In genomic region chr11:64660706-64661105, GRCh38 we compare ENCODE assay signal across 20 cellular contexts.
DNase-seq lines count a peak whose midpoint lies in the region; FAIRE-seq and TF ChIP-seq lines count a peak whose summit lies in the region.
"Had no signal": no experiment of that assay in that cellular context is flagged by ENCODE, and none has a peak within 500 bp of the region (broad histone marks: within the 10 kb centered on the region; RNA-seq: fewer than 3 reads in every experiment).

No MANE protein-coding gene starts in this region.

- H3K4me2 ChIP-seq in skeletal muscle satellite cell (ENCODE audit: low read length) = peak overlapping the region; percentile 86
- H3K4me2 ChIP-seq: GM23338, neural progenitor cell had no signal

- CTCF ChIA-PET in AG04449 (lab: Yijun Ruan, JAX) = interaction anchor here (0.9 to 5.9 kb wide), 6 partner anchors 10 to 211 kb away, joined by 3 to 93 read pairs (median 9); no protein-coding TSS in a partner anchor

- POLR2A ChIA-PET in AG04449 (lab: Yijun Ruan, JAX) = no interaction called here

- DNase-seq in AG04449 (ENCODE audit: low read depth, low spot score) (no peak), NT2/D1 (ENCODE audit: low read depth, low spot score) (no peak), fibroblast of the aortic adventitia (ENCODE audit: low read depth) (no peak), SHP77 (lab: John Stamatoyannopoulos, UW) (no peak), putamen (ENCODE audit: low spot score) (no peak), frontal cortex (ENCODE audit: low spot score in 2 of 2) (no peak)
- DNase-seq in stimulated activated CD4-positive, alpha-beta T cell treated with anti-CD3 and anti-CD28 coated beads, Interleukin-4, amount 100 ng/mL, for 24 hours = no peak
- DNase-seq: activated effector memory CD4-positive, alpha-beta T cell treated with Interleukin-2 at 50 U/mL for 16 hours; CD8-positive, alpha-beta memory T cell; DMS53; GF-D8; NCI-H1930; NCI-H226; T-helper 2 cell; thyroid gland had no signal

- H3K4me1 ChIP-seq in NT2/D1 (ENCODE audit: insufficient read depth, insufficient read length) (peaks cover 33% of the 10 kb centered on the region), skeletal muscle satellite cell (ENCODE audit: control insufficient read depth, insufficient read depth, low read length) (peaks cover 38% of the 10 kb centered on the region)
- H3K4me1 ChIP-seq: thyroid gland had no signal

- H3K27me3 ChIP-seq in NT2/D1 (ENCODE audit: insufficient read depth, insufficient read length) (no peaks in the 10 kb centered on the region), skeletal muscle satellite cell (ENCODE audit: control insufficient read depth, insufficient read depth, low read length) (no peaks in the 10 kb centered on the region)
- H3K27me3 ChIP-seq: foreskin keratinocyte, neural progenitor cell, thyroid gland had no signal

- TF ChIP-seq CTCF in AG04449 (IDR thresholded peaks at IDR 0.05; ENCODE audit: insufficient read depth, low read length, missing control alignments) = no peak
- TF ChIP-seq CTCF in fibroblast of the aortic adventitia (IDR thresholded peaks at IDR 0.05; ENCODE audit: insufficient read depth, low read length) = no peak

- FAIRE-seq in frontal cortex (lab: Jason Lieb, UNC) = no peak

- peak overlapping the region; percentile 12; the same call in 1 of the 2 replicates for H3K4me3 ChIP-seq in AG04449 (ENCODE audit: low read depth, low read length)
- no peak overlapping the region for H3K4me3 ChIP-seq in NT2/D1 (ENCODE audit: insufficient read length, low read depth)
- H3K4me3 ChIP-seq in fibroblast of the aortic adventitia (ENCODE audit: low read depth, low read length) = peak overlapping the region; percentile 50
- H3K4me3 ChIP-seq in skeletal muscle satellite cell (ENCODE audit: low read length) = peak overlapping the region; percentile 68
- H3K4me3 ChIP-seq: GM23338, mucosa of descending colon, neural progenitor cell, thyroid gland had no signal

- H3K9me3 ChIP-seq in NT2/D1 (ENCODE audit: insufficient read depth, low read length) (no peaks in the 10 kb centered on the region), skeletal muscle satellite cell (replicated peaks; ENCODE audit: low read length) (no peaks in the 10 kb centered on the region)
- H3K9me3 ChIP-seq: mucosa of descending colon, thyroid gland had no signal

- H3K9ac ChIP-seq in NT2/D1 (ENCODE audit: insufficient read length, low read depth) (peak overlapping the region; percentile 54), skeletal muscle satellite cell (ENCODE audit: low read depth, low read length) (peak overlapping the region; percentile 89)
- H3K9ac ChIP-seq: neural progenitor cell had no signal

- H3K36me3 ChIP-seq in NT2/D1 (ENCODE audit: insufficient read depth, insufficient read length, low read length) (no peaks in the 10 kb centered on the region), skeletal muscle satellite cell (ENCODE audit: insufficient read depth, low read length) (no peaks in the 10 kb centered on the region)
- H3K36me3 ChIP-seq: neural progenitor cell, thyroid gland had no signal
